ENCODE assay signal across 9 cellular contexts in genomic region chr1:214123061-214123784, GRCh38.
DNase-seq lines count a peak whose midpoint lies in the region; ATAC-seq, FAIRE-seq and TF ChIP-seq lines count a peak whose summit lies in the region.
"Had no signal": no experiment of that assay in that cellular context is flagged by ENCODE, and none has a peak within 500 bp of the region (broad histone marks: within the 10 kb centered on the region; RNA-seq: fewer than 3 reads in every experiment).

No MANE protein-coding gene starts in this region.

- FAIRE-seq in D721Med (lab: Jason Lieb, UNC): peak; percentile 84
- no peak for FAIRE-seq in bronchial epithelial cell (lab: Jason Lieb, UNC)

- peak; percentile 74 for ATAC-seq in GM19467 (IDR thresholded peaks at IDR 0.05; ENCODE audit: unreplicated experiment)

- H3K27me3 ChIP-seq in NT2/D1 (ENCODE audit: insufficient read depth, insufficient read length) (peaks cover 12% of the 10 kb centered on the region), bronchial epithelial cell (ENCODE audit: control insufficient read depth, insufficient read depth, low read length) (no peaks in the 10 kb centered on the region)

- H3K27ac ChIP-seq in substantia nigra (ENCODE audit: low read depth, low read length, poor library complexity, severe bottlenecking): no peak overlapping the region
- H3K27ac ChIP-seq: SK-N-MC had no signal

- DNase-seq in D721Med (ENCODE audit: insufficient read length, low spot score) (peak; percentile 42), KG1 (lab: John Stamatoyannopoulos, UW) (peak; percentile 1), NT2/D1 (ENCODE audit: low read depth, low spot score) (peak; percentile 85), bronchial epithelial cell (ENCODE audit: low read depth) (peak; percentile 84), islet precursor cell (peak; percentile 92), substantia nigra (lab: John Stamatoyannopoulos, UW) (peak in 38 of 49 donors; percentile 2 to 71 (median 20))
- no peak for DNase-seq in activated CD4-positive, CD25-positive, alpha-beta regulatory T cell treated with anti-CD3 and anti-CD28 coated beads, Interleukin-2, amount 50 U/mL, for 72 hours

- TF ChIP-seq CTCF in D721Med (IDR thresholded peaks at IDR 0.05; ENCODE audit: insufficient read depth, missing control alignments): peak; percentile 88
- TF ChIP-seq CTCF in bronchial epithelial cell (IDR thresholded peaks at IDR 0.05; ENCODE audit: insufficient read depth, low read length, severe bottlenecking): peak; percentile 66

- H3K4me3 ChIP-seq in NT2/D1 (ENCODE audit: insufficient read length, low read depth): no peak overlapping the region
- no peak overlapping the region for H3K4me3 ChIP-seq in bronchial epithelial cell (ENCODE audit: low read depth, low read length)
- H3K4me3 ChIP-seq: SK-N-MC had no signal

- no peak overlapping the region for H3K9ac ChIP-seq in NT2/D1 (ENCODE audit: insufficient read length, low read depth)

- H3K4me1 ChIP-seq in NT2/D1 (ENCODE audit: insufficient read depth, insufficient read length): no peaks in the 10 kb centered on the region

- H3K9me3 ChIP-seq in NT2/D1 (ENCODE audit: insufficient read depth, low read length): peaks cover 7% of the 10 kb centered on the region

- H3K36me3 ChIP-seq in NT2/D1 (ENCODE audit: insufficient read depth, insufficient read length, low read length) (no peaks in the 10 kb centered on the region), bronchial epithelial cell (ENCODE audit: control insufficient read depth, insufficient read depth, low read length) (no peaks in the 10 kb centered on the region)
